Comparison of ENCODE assay signal across 15 cellular contexts in genomic region chr12:1216560-1216959, GRCh38.
A peak's percentile ranks its signal among the peaks of the same experiment; 100 is the strongest.
DNase-seq lines count a peak whose midpoint lies in the region; ATAC-seq, FAIRE-seq and TF ChIP-seq lines count a peak whose summit lies in the region.
"Had no signal": no experiment of that assay in that cellular context is flagged by ENCODE, and none has a peak within 500 bp of the region (broad histone marks: within the 10 kb centered on the region; RNA-seq: fewer than 3 reads in every experiment).

No MANE protein-coding gene starts in this region.

- H3K79me2 ChIP-seq in OCI-LY7 (ENCODE audit: insufficient read depth, low read depth, low read length): no peaks in the 10 kb centered on the region

- H2AFZ ChIP-seq in OCI-LY7 (ENCODE audit: low read length): no peak overlapping the region

- intact Hi-C loops in esophagus squamous epithelium (cut with DNase I) (no loop called here), gastrocnemius medialis (cut with DNase I; ENCODE audit: low total_unique reads) (no loop called here), OCI-LY7 (cut with micrococcal nuclease; ENCODE audit: unreplicated experiment) (loop anchor here (5.0 kb wide), 1 partner anchor 41 kb away; no protein-coding TSS in a partner anchor)

- H3K4me2 ChIP-seq in A549 (peak overlapping the region; percentile 58), OCI-LY7 (ENCODE audit: low read length) (no peak overlapping the region)

- H3K9me2 ChIP-seq in OCI-LY7 (ENCODE audit: insufficient read depth, low read length): no peaks in the 10 kb centered on the region

- 0 out of 2 replicates have a peak, but pooled peaks cover 4% of the 10 kb centered on the region for H4K20me1 ChIP-seq in OCI-LY7 (ENCODE audit: insufficient read depth, low read length)

- H3K9me3 ChIP-seq in A549 (no peaks in the 10 kb centered on the region), esophagus squamous epithelium (no peaks in the 10 kb centered on the region), gastrocnemius medialis (no peaks in the 10 kb centered on the region), OCI-LY7 (ENCODE audit: low read length) (no peaks in the 10 kb centered on the region)
- H3K9me3 ChIP-seq: Peyer's patch, vagina had no signal

- CTCF ChIA-PET in A549 (lab: Yijun Ruan, JAX): interaction anchor here (0.5 to 1.0 kb wide), 2 partner anchors 8 to 532 kb away, joined by 3 to 4 read pairs; no protein-coding TSS in a partner anchor
- CTCF ChIA-PET in OCI-LY7 (lab: Charles Lee; ENCODE audit: unreplicated experiment): no interaction called here

- no peak for TF ChIP-seq CTCF in A549 (IDR thresholded peaks at IDR 0.05)
- no peak for TF ChIP-seq CTCF in esophagus squamous epithelium (IDR thresholded peaks at IDR 0.05)
- TF ChIP-seq CTCF in gastrocnemius medialis (IDR thresholded peaks at IDR 0.05 in 4 of 5, conservative IDR thresholded peaks at IDR 0.05 in 1 of 5): no peak
- no peak for TF ChIP-seq CTCF in brain microvascular endothelial cell (IDR thresholded peaks at IDR 0.05; ENCODE audit: low read depth, low read length, missing control alignments)
- TF ChIP-seq CTCF in OCI-LY7 (conservative IDR thresholded peaks at IDR 0.05; ENCODE audit: low read length): no peak

- POLR2A ChIA-PET in A549 (lab: Yijun Ruan, JAX) (no interaction called here), OCI-LY7 (lab: Charles Lee) (interaction anchor here (0.6 kb wide), 1 partner anchor 8 kb away, joined by 7 read pairs; no protein-coding TSS in a partner anchor)

- in situ Hi-C loops in gastrocnemius medialis (cut with MboI; ENCODE audit: low sequenced_read_pairs in 4 of 4) (no loop called here), brain microvascular endothelial cell (cut with HindIII; ENCODE audit: low pct_ligation_motif_present, low sequenced_read_pairs) (no loop called here)

- H3K4me3 ChIP-seq in A549 (no peak overlapping the region), esophagus squamous epithelium (no peak overlapping the region), gastrocnemius medialis (no peak overlapping the region), brain microvascular endothelial cell (ENCODE audit: low read depth, low read length) (no peak overlapping the region), OCI-LY7 (ENCODE audit: low read depth, low read length, poor library complexity, severe bottlenecking) (no peak overlapping the region)
- H3K4me3 ChIP-seq: dorsolateral prefrontal cortex, Peyer's patch, vagina had no signal

- TF ChIP-seq POLR2A in A549 (IDR thresholded peaks at IDR 0.05; ENCODE audit: low read length) (no peak), esophagus squamous epithelium (IDR thresholded peaks at IDR 0.05) (no peak), gastrocnemius medialis (IDR thresholded peaks at IDR 0.05) (no peak)

- WGBS in A549 (ENCODE audit: missing lambda C conversion rate): 60% methylated on average over 3 of the region's 3 CpGs
- 55 to 69% methylated on average over 2 to 3 of the region's 3 CpGs for WGBS in esophagus squamous epithelium, 2 donors

- DNase-seq in A549 (ENCODE audit: low read depth in 1 of 2, low spot score in 1 of 2) (no peak), RPMI7951 (ENCODE audit: low read depth) (peak; percentile 29), esophagus squamous epithelium (lab: John Stamatoyannopoulos, UW) (no peak), gastrocnemius medialis (no peak), Ammon's horn (ENCODE audit: low spot score) (no peak), brain microvascular endothelial cell (no peak), OCI-LY7 (ENCODE audit: low spot score) (no peak)
- DNase-seq in stimulated activated CD8-positive, alpha-beta memory T cell treated with anti-CD3 and anti-CD28 coated beads, Interleukin-4, amount 100 ng/mL, for 48 hours: no peak
- DNase-seq: activated naive CD4-positive, alpha-beta T cell; CD8-positive, alpha-beta memory T cell; dorsolateral prefrontal cortex; hippocampal formation; NCI-H526; Peyer's patch had no signal

- no TSS peak for BruUV-seq in OCI-LY7 (replicated peaks; lab: Mats Ljungman, UMichigan)

- H3K4me1 ChIP-seq in A549 (peaks cover 29% of the 10 kb centered on the region), esophagus squamous epithelium (peaks cover 10 to 65% (median 23%) of the 10 kb centered on the region in 3 donors), gastrocnemius medialis (peaks cover 36 to 39% of the 10 kb centered on the region in 2 donors), OCI-LY7 (ENCODE audit: insufficient read depth, low read length, poor library complexity, severe bottlenecking) (peaks cover 20% of the 10 kb centered on the region)

- TF ChIP-seq RAD21 in A549 (conservative IDR thresholded peaks at IDR 0.05 in 1 of 2, IDR thresholded peaks at IDR 0.05 in 1 of 2): no peak

- H3K36me3 ChIP-seq in esophagus squamous epithelium: no peaks in the 10 kb centered on the region
- no peaks in the 10 kb centered on the region for H3K36me3 ChIP-seq in gastrocnemius medialis
- no peaks in the 10 kb centered on the region for H3K36me3 ChIP-seq in brain microvascular endothelial cell (replicated peaks)
- peaks cover 15% of the 10 kb centered on the region for H3K36me3 ChIP-seq in OCI-LY7 (ENCODE audit: insufficient read depth, low read length)
- H3K36me3 ChIP-seq: Peyer's patch, vagina had no signal

- no peak for TF ChIP-seq EP300 in A549 (IDR thresholded peaks at IDR 0.05)

- FAIRE-seq in A549 (lab: Jason Lieb, UNC): no peak

- no peaks in the 10 kb centered on the region for H3K27me3 ChIP-seq in esophagus squamous epithelium
- H3K27me3 ChIP-seq in gastrocnemius medialis: no peaks in the 10 kb centered on the region
- no peaks in the 10 kb centered on the region for H3K27me3 ChIP-seq in brain microvascular endothelial cell (replicated peaks)
- H3K27me3 ChIP-seq: dorsolateral prefrontal cortex, Peyer's patch, vagina had no signal

- no peak for ATAC-seq in A549
- ATAC-seq in gastrocnemius medialis: no peak

- H3K27ac ChIP-seq in A549 (peak overlapping the region in 1 of 2 experiments; percentile 25; a peak in 1 of 6 replicates), esophagus squamous epithelium (peak overlapping the region; percentile 35 to 82 (median 68)), gastrocnemius medialis (peak overlapping the region; percentile 43 to 63 (median 54)), brain microvascular endothelial cell (no peak overlapping the region), OCI-LY7 (ENCODE audit: low read depth, low read length, poor library complexity, severe bottlenecking) (no peak overlapping the region)

TF ChIP-seq in A549, 52 proteins besides CTCF, POLR2A, EP300 and RAD21:
- TF ChIP-seq JUN (IDR thresholded peaks at IDR 0.05) (no peak), HOXB13 (CRISPR knock-in tag; IDR thresholded peaks at IDR 0.05; ENCODE audit: low read depth) (no peak), HOXA7 (CRISPR knock-in tag; IDR thresholded peaks at IDR 0.05) (no peak), MYC (IDR thresholded peaks at IDR 0.05; ENCODE audit: borderline replicate concordance, low read length) (no peak), ZSCAN20 (CRISPR knock-in tag; IDR thresholded peaks at IDR 0.05) (no peak), KDM5A (IDR thresholded peaks at IDR 0.05) (no peak), RNF2 (IDR thresholded peaks at IDR 0.05; ENCODE audit: borderline replicate concordance, low read depth) (no peak)

Comparison
In these comparisons a context has a peak if more than half of its experiments do, and no peak if none do; other contexts are left out.
1. H3K27ac ChIP-seq: peak in esophagus squamous epithelium (4 of 4) and gastrocnemius medialis (4 of 4); none in brain microvascular endothelial cell (single experiment) and OCI-LY7 (single experiment).